ENCODE assay signal across 8 cellular contexts in the genomic region with DNA sequence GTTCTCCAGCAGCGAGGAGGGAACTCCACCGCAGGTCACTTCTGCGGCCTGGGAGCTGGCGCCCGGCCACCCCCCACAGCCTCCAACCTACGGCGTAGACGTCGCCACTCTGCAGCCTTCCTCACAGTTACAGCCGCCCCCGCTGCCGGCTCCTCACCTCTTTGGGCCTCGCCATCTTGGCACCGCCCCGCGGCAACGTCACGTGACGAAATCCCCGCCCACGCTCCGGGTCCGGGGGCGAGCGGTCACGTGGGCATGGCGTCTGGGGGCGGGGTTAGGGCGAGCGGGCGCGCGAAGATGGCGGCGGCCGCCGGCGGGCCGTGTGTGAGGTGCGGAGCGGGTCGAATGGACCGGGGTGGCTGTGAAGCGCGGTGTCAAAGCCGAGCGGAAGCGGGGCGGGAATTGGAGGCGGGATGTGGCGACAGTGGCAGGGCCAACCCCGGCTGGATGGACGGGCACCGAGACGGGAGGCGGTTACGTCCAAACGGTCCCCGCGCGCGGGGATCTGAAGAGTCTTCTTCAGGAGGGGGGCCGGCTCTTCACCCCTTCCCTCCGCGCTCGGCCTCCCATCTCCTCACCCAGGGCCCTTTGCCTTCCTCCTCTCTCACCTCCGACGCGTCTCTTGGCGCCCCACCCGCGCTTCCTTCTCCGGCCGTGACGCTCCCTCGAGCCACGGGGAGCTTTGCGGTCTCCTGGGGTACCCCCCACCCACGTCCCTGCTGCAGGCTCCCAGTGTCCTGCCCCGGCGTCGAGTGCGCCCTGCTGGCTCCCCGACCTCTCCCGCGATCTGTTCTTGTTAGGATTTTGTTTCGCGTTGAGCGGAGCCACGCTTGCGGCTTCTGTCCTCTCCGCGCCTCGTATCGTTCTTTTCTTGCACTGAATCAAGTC. TPM values are rescaled to one million over a fixed set of nuclear protein-coding genes. Genes with fewer than 3 reads are reported as not detected.
DNase-seq lines count a peak whose midpoint lies in the region; ATAC-seq and TF ChIP-seq lines count a peak whose summit lies in the region.

A gene (minus strand): TSS at position 181 of the 888 bp plus-strand sequence. CDS start 300 bp downstream, outside the sequence.
A gene with protein sequence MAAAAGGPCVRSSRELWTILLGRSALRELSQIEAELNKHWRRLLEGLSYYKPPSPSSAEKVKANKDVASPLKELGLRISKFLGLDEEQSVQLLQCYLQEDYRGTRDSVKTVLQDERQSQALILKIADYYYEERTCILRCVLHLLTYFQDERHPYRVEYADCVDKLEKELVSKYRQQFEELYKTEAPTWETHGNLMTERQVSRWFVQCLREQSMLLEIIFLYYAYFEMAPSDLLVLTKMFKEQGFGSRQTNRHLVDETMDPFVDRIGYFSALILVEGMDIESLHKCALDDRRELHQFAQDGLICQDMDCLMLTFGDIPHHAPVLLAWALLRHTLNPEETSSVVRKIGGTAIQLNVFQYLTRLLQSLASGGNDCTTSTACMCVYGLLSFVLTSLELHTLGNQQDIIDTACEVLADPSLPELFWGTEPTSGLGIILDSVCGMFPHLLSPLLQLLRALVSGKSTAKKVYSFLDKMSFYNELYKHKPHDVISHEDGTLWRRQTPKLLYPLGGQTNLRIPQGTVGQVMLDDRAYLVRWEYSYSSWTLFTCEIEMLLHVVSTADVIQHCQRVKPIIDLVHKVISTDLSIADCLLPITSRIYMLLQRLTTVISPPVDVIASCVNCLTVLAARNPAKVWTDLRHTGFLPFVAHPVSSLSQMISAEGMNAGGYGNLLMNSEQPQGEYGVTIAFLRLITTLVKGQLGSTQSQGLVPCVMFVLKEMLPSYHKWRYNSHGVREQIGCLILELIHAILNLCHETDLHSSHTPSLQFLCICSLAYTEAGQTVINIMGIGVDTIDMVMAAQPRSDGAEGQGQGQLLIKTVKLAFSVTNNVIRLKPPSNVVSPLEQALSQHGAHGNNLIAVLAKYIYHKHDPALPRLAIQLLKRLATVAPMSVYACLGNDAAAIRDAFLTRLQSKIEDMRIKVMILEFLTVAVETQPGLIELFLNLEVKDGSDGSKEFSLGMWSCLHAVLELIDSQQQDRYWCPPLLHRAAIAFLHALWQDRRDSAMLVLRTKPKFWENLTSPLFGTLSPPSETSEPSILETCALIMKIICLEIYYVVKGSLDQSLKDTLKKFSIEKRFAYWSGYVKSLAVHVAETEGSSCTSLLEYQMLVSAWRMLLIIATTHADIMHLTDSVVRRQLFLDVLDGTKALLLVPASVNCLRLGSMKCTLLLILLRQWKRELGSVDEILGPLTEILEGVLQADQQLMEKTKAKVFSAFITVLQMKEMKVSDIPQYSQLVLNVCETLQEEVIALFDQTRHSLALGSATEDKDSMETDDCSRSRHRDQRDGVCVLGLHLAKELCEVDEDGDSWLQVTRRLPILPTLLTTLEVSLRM (N-terminal part only) (plus strand): TSS at position 277 of the 888 bp plus-strand sequence. CDS start 21 bp downstream, at position 298.

- H3K27me3 ChIP-seq in kidney epithelial cell (ENCODE audit: control insufficient read depth, insufficient read depth, low read length) = no peaks in the 10 kb centered on the region

- no peak for TF ChIP-seq CTCF in kidney epithelial cell (IDR thresholded peaks at IDR 0.05; ENCODE audit: insufficient read depth, low read length, poor library complexity, severe bottlenecking)

- peak within 1 kb of the TSS; percentile 100 for H3K4me3 ChIP-seq in kidney epithelial cell (ENCODE audit: low read depth, low read length)

- no peaks in the 10 kb centered on the region for H3K36me3 ChIP-seq in kidney epithelial cell (ENCODE audit: control insufficient read depth, insufficient read depth, low read length)

- ATAC-seq in GM19035 (IDR thresholded peaks at IDR 0.05; ENCODE audit: unreplicated experiment) (peak; percentile 82), HG03342 (IDR thresholded peaks at IDR 0.05; ENCODE audit: unreplicated experiment) (peak; percentile 77)

- peak; percentile 100 for DNase-seq in AG20443 (ENCODE audit: low spot score)
- peak; percentile 91 for DNase-seq in NCI-H460 (ENCODE audit: extremely low read depth, low read depth)
- DNase-seq in activated CD4-positive, alpha-beta T cell treated with anti-CD3 and anti-CD28 coated beads for 1 hour = peak; percentile 99
- DNase-seq in cerebellum (ENCODE audit: low spot score) = peak; percentile 99
- DNase-seq in kidney epithelial cell (ENCODE audit: low read depth) = peak; percentile 41
- DNase-seq in stimulated activated CD4-positive, alpha-beta T cell treated with anti-CD3 and anti-CD28 coated beads, Interleukin-15, amount 100 ng/mL, for 24 hours = peak; percentile 99

RNA-seq across cellular contexts. Expression of the first gene that starts in this region (rescaled TPM):
- total RNA-seq in NCI-H460 (2014; rRNA removed; shearing (Covaris generic)) = 18.3 and 20.6 TPM in 2 replicates
- polyA plus RNA-seq in NCI-H460 (2014; cell fraction: nucleus; rRNA removed) = 23.8 and 24.8 TPM in 2 replicates
- total RNA-seq in cerebellum = 10.1 TPM
- total RNA-seq in kidney epithelial cell = 29.6 and 30.8 TPM in 2 replicates

RNA-seq across cellular contexts. Expression of the second gene that starts in this region (rescaled TPM):
- 42.5 and 47.7 TPM in 2 replicates for total RNA-seq in NCI-H460 (2014; rRNA removed; shearing (Covaris generic))
- 56.0 and 65.5 TPM in 2 replicates for polyA plus RNA-seq in NCI-H460 (2014; cell fraction: nucleus; rRNA removed)
- total RNA-seq in cerebellum (48.0 TPM), kidney epithelial cell (35.5 and 39.9 TPM in 2 replicates)

Comparison
In these comparisons a context has a peak if more than half of its experiments do, and no peak if none do; other contexts are left out.
1. Peak in every context shown above with its lines: DNase-seq, ATAC-seq and H3K4me3 ChIP-seq.
2. DNase-seq: peak in every context shown above with its lines; median percentile 100 in AG20443; 99 in activated CD4-positive, alpha-beta T cell treated with anti-CD3 and anti-CD28 coated beads for 1 hour; 99 in cerebellum; 99 in stimulated activated CD4-positive, alpha-beta T cell treated with anti-CD3 and anti-CD28 coated beads, Interleukin-15, amount 100 ng/mL, for 24 hours; 91 in NCI-H460; 41 in kidney epithelial cell.